Comparison of ENCODE assay signal across 1 cellular context in genomic region chr16:53864819-53865491, GRCh38.
TF ChIP-seq lines count a peak whose summit lies in the region.

No MANE protein-coding gene starts in this region.

TF ChIP-seq in H1, 55 proteins besides CTCF, POLR2A, EP300 and RAD21:
- TF ChIP-seq MAFK (IDR thresholded peaks at IDR 0.05; ENCODE audit: low read depth, low read length) (peak; percentile 37; the same call in 1 of the 2 replicates), ASH2L (IDR thresholded peaks at IDR 0.05; ENCODE audit: low read length) (no peak), BACH1 (IDR thresholded peaks at IDR 0.05; ENCODE audit: low read length) (peak; percentile 81)
